ENCODE assay signal across 39 cellular contexts in genomic region chr3:186810597-186810996, GRCh38. TPM values are rescaled to one million over a fixed set of nuclear protein-coding genes. Genes with fewer than 3 reads are reported as not detected.
"Had no signal": no experiment of that assay in that cellular context is flagged by ENCODE, and none has a peak within 500 bp of the region (broad histone marks: within the 10 kb centered on the region; RNA-seq: fewer than 3 reads in every experiment).

No MANE protein-coding gene starts in this region.

- H3K27ac ChIP-seq: adrenal gland, cardiac muscle cell, VCaP had no signal

- H3K27ac Mint-ChIP-seq: activated B cell treated with CpG ODN at 0.5 μM for 24 hours; activated CD4-positive, alpha-beta memory T cell treated with anti-CD3 and anti-CD28 coated beads for 36 hours; activated CD4-positive, alpha-beta T cell treated with anti-CD3 and anti-CD28 coated beads, Interleukin-2, amount 10 ng/mL, durations not matched to agents 24 days and 14 days; activated CD8-positive, alpha-beta T cell treated with anti-CD3 and anti-CD28 coated beads for 36 hours; activated naive CD4-positive, alpha-beta T cell treated with anti-CD3 and anti-CD28 coated beads for 36 hours; activated naive CD4-positive, alpha-beta T cell treated with anti-CD3 and anti-CD28 coated beads, Interleukin-2, amount 50 U/mL, for 72 hours; activated naive CD8-positive, alpha-beta T cell treated with anti-CD3 and anti-CD28 coated beads for 36 hours; activated T-cell treated with anti-CD3 and anti-CD28 coated beads, Interleukin-2, amount 50 U/mL, for 72 hours; activated T-helper 1 cell treated with anti-CD3 and anti-CD28 coated beads, Interleukin-12 subunit alpha, Interleukin-12 subunit beta, Interleukin-2, Interleukin-4 antibody, amounts not matched to agents 30 ng/mL and 10 ng/mL and 1 ng/mL, durations not matched to agents 14 hours and 24 hours and 36 hours; activated T-helper 17 cell treated with anti-CD3 and anti-CD28 coated beads, Interleukin-2, amount 50 U/mL, for 72 hours; brain; T-helper 1 cell treated with Interleukin-12 subunit alpha and Interleukin-12 subunit beta and Interleukin-4 antibody, amounts not matched to agents 30 μg/mL and 1 μg/mL, for 36 hours; T-helper 2 cell treated with Interferon-gamma antibody and Interleukin-4, amounts not matched to agents 5 μg/mL and 100 μg/mL, for 36 hours had no signal

- H3K27me3 Mint-ChIP-seq: activated B cell treated with CpG ODN at 0.5 μM for 24 hours; activated CD4-positive, alpha-beta memory T cell treated with anti-CD3 and anti-CD28 coated beads for 36 hours; activated CD4-positive, alpha-beta T cell treated with anti-CD3 and anti-CD28 coated beads, Interleukin-2, amount 10 ng/mL, durations not matched to agents 24 days and 14 days; activated T-helper 17 cell treated with anti-CD3 and anti-CD28 coated beads, Interleukin-2, amount 50 U/mL, for 72 hours; central memory CD8-positive, alpha-beta T cell had no signal

- H3K36me3 Mint-ChIP-seq: brain had no signal

- FAIRE-seq: bronchial epithelial cell, TTC549 had no signal

- H3K4me3 ChIP-seq: adrenal gland, cardiac muscle cell had no signal

- H3K9me3 Mint-ChIP-seq: activated B cell treated with CpG ODN at 0.5 μM for 24 hours; activated CD4-positive, alpha-beta memory T cell treated with anti-CD3 and anti-CD28 coated beads for 36 hours; activated CD4-positive, alpha-beta T cell treated with anti-CD3 and anti-CD28 coated beads, Interleukin-2, amount 10 ng/mL, durations not matched to agents 24 days and 14 days; activated CD8-positive, alpha-beta T cell treated with anti-CD3 and anti-CD28 coated beads for 36 hours; activated naive CD4-positive, alpha-beta T cell treated with anti-CD3 and anti-CD28 coated beads for 36 hours; activated naive CD4-positive, alpha-beta T cell treated with anti-CD3 and anti-CD28 coated beads, Interleukin-2, amount 50 U/mL, for 72 hours; activated naive CD8-positive, alpha-beta T cell treated with anti-CD3 and anti-CD28 coated beads for 36 hours; activated T-cell treated with anti-CD3 and anti-CD28 coated beads, Interleukin-2, amount 50 U/mL, for 4 hours; activated T-cell treated with anti-CD3 and anti-CD28 coated beads, Interleukin-2, amount 50 U/mL, for 72 hours; activated T-helper 1 cell treated with anti-CD3 and anti-CD28 coated beads, Interleukin-12 subunit alpha, Interleukin-12 subunit beta, Interleukin-2, Interleukin-4 antibody, amounts not matched to agents 30 ng/mL and 10 ng/mL and 1 ng/mL, durations not matched to agents 14 hours and 24 hours and 36 hours; activated T-helper 17 cell treated with anti-CD3 and anti-CD28 coated beads, Interleukin-2, amount 50 U/mL, for 72 hours; brain; central memory CD8-positive, alpha-beta T cell; T-helper 1 cell treated with Interleukin-12 subunit alpha and Interleukin-12 subunit beta and Interleukin-4 antibody, amounts not matched to agents 30 μg/mL and 1 μg/mL, for 36 hours; T-helper 2 cell treated with Interferon-gamma antibody and Interleukin-4, amounts not matched to agents 5 μg/mL and 100 μg/mL, for 36 hours had no signal

- DNase-seq: activated B cell treated with CpG ODN at 0.5 μM for 24 hours; activated CD4-positive, alpha-beta memory T cell treated with anti-CD3 and anti-CD28 coated beads for 36 hours; activated CD4-positive, alpha-beta T cell treated with anti-CD3 and anti-CD28 coated beads for 4 hours; activated CD4-positive, alpha-beta T cell treated with anti-CD3 and anti-CD28 coated beads, Interleukin-2, amount 10 ng/mL, durations not matched to agents 24 days and 14 days; activated CD4-positive, alpha-beta T cell treated with anti-CD3 and anti-CD28 coated beads, Interleukin-2, amount 50 U/mL, for 1 hour; activated CD4-positive, alpha-beta T cell treated with anti-CD3 and anti-CD28 coated beads, Interleukin-2, amount 50 U/mL, for 4 hours; activated CD4-positive, CD25-positive, alpha-beta regulatory T cell treated with anti-CD3 and anti-CD28 coated beads, Interleukin-2, amount 50 U/mL, for 72 hours; activated CD8-positive, alpha-beta memory T cell treated with anti-CD3 and anti-CD28 coated beads, Interleukin-2, amount 50 U/mL, for 4 hours; activated CD8-positive, alpha-beta T cell treated with anti-CD3 and anti-CD28 coated beads for 36 hours; activated effector memory CD4-positive, alpha-beta T cell treated with anti-CD3 and anti-CD28 coated beads, Interleukin-2, amount 50 U/mL, for 16 hours; activated gamma-delta T cell treated with Interleukin-2 at 50 U/mL for 16 hours; activated naive CD4-positive, alpha-beta T cell; activated naive CD4-positive, alpha-beta T cell treated with anti-CD3 and anti-CD28 coated beads for 36 hours; activated naive CD4-positive, alpha-beta T cell treated with anti-CD3 and anti-CD28 coated beads, Interleukin-2, amount 50 U/mL, for 16 hours; activated naive CD8-positive, alpha-beta T cell treated with anti-CD3 and anti-CD28 coated beads for 36 hours; activated T-cell treated with anti-CD3 and anti-CD28 coated beads for 4 hours; activated T-cell treated with anti-CD3 and anti-CD28 coated beads, Interleukin-2, amount 50 U/mL, for 1 hour; activated T-cell treated with anti-CD3 and anti-CD28 coated beads, Interleukin-2, amount 50 U/mL, for 4 hours; activated T-cell treated with anti-CD3 and anti-CD28 coated beads, Interleukin-2, amount 50 U/mL, for 72 hours; adrenal gland; amniotic stem cell; aorta; caudate nucleus; cerebellar nuclear complex; T-helper 1 cell; T-helper 2 cell; T-helper 9 cell had no signal

- H3K36me3 ChIP-seq: adrenal gland, cardiac muscle cell had no signal

- H3K27me3 ChIP-seq: adrenal gland, cardiac muscle cell had no signal

- H3K4me3 Mint-ChIP-seq: activated B cell treated with CpG ODN at 0.5 μM for 24 hours; activated CD4-positive, alpha-beta memory T cell treated with anti-CD3 and anti-CD28 coated beads for 36 hours; activated CD4-positive, alpha-beta T cell treated with anti-CD3 and anti-CD28 coated beads, Interleukin-2, amount 10 ng/mL, durations not matched to agents 24 days and 14 days; activated CD8-positive, alpha-beta T cell treated with anti-CD3 and anti-CD28 coated beads for 36 hours; activated naive CD4-positive, alpha-beta T cell treated with anti-CD3 and anti-CD28 coated beads for 36 hours; activated naive CD8-positive, alpha-beta T cell treated with anti-CD3 and anti-CD28 coated beads for 36 hours; activated T-cell treated with anti-CD3 and anti-CD28 coated beads, Interleukin-2, amount 50 U/mL, for 4 hours; activated T-cell treated with anti-CD3 and anti-CD28 coated beads, Interleukin-2, amount 50 U/mL, for 72 hours; activated T-helper 1 cell treated with anti-CD3 and anti-CD28 coated beads, Interleukin-12 subunit alpha, Interleukin-12 subunit beta, Interleukin-2, Interleukin-4 antibody, amounts not matched to agents 30 ng/mL and 10 ng/mL and 1 ng/mL, durations not matched to agents 14 hours and 24 hours and 36 hours; activated T-helper 17 cell treated with anti-CD3 and anti-CD28 coated beads, Interleukin-2, amount 50 U/mL, for 72 hours; brain; central memory CD8-positive, alpha-beta T cell; T-helper 1 cell treated with Interleukin-12 subunit alpha and Interleukin-12 subunit beta and Interleukin-4 antibody, amounts not matched to agents 30 μg/mL and 1 μg/mL, for 36 hours; T-helper 2 cell treated with Interferon-gamma antibody and Interleukin-4, amounts not matched to agents 5 μg/mL and 100 μg/mL, for 36 hours had no signal

- H3K9me3 ChIP-seq: adrenal gland had no signal

- ATAC-seq: activated CD8-positive, alpha-beta T cell treated with anti-CD3 and anti-CD28 coated beads for 36 hours; activated naive CD4-positive, alpha-beta T cell treated with anti-CD3 and anti-CD28 coated beads, Interleukin-2, amount 50 U/mL, for 72 hours; activated T-cell treated with anti-CD3 and anti-CD28 coated beads, Interleukin-2, amount 50 U/mL, for 4 hours; activated T-cell treated with anti-CD3 and anti-CD28 coated beads, Interleukin-2, amount 50 U/mL, for 72 hours; activated T-helper 17 cell treated with anti-CD3 and anti-CD28 coated beads, Interleukin-2, amount 50 U/mL, for 72 hours had no signal

RNA-seq across cellular contexts. Expression of gene ADIPOQ, which starts 31.9 kb away (rescaled TPM):
- total RNA-seq: activated B cell treated with CpG ODN at 0.5 μM for 24 hours; activated CD4-positive, alpha-beta memory T cell treated with anti-CD3 and anti-CD28 coated beads for 36 hours; activated CD4-positive, alpha-beta T cell treated with anti-CD3 and anti-CD28 coated beads, Interleukin-2, amount 10 ng/mL, durations not matched to agents 24 days and 14 days; activated CD8-positive, alpha-beta memory T cell treated with anti-CD3 and anti-CD28 coated beads for 36 hours; activated CD8-positive, alpha-beta T cell treated with anti-CD3 and anti-CD28 coated beads for 36 hours; activated naive CD4-positive, alpha-beta T cell treated with anti-CD3 and anti-CD28 coated beads for 36 hours; activated naive CD4-positive, alpha-beta T cell treated with anti-CD3 and anti-CD28 coated beads, Interleukin-2, amount 50 U/mL, for 72 hours; activated naive CD8-positive, alpha-beta T cell treated with anti-CD3 and anti-CD28 coated beads for 36 hours; activated T-cell treated with anti-CD3 and anti-CD28 coated beads, Interleukin-2, amount 50 U/mL, for 4 hours; activated T-helper 1 cell treated with anti-CD3 and anti-CD28 coated beads, Interleukin-12 subunit alpha, Interleukin-12 subunit beta, Interleukin-2, Interleukin-4 antibody, amounts not matched to agents 30 ng/mL and 10 ng/mL and 1 ng/mL, durations not matched to agents 14 hours and 24 hours and 36 hours; activated T-helper 17 cell treated with anti-CD3 and anti-CD28 coated beads, Interleukin-2, amount 50 U/mL, for 72 hours; bronchial epithelial cell; cardiac muscle cell had no signal
- polyA plus RNA-seq: cardiac muscle cell had no signal
